ENCODE assay signal across 2 cellular contexts in the genomic region with DNA sequence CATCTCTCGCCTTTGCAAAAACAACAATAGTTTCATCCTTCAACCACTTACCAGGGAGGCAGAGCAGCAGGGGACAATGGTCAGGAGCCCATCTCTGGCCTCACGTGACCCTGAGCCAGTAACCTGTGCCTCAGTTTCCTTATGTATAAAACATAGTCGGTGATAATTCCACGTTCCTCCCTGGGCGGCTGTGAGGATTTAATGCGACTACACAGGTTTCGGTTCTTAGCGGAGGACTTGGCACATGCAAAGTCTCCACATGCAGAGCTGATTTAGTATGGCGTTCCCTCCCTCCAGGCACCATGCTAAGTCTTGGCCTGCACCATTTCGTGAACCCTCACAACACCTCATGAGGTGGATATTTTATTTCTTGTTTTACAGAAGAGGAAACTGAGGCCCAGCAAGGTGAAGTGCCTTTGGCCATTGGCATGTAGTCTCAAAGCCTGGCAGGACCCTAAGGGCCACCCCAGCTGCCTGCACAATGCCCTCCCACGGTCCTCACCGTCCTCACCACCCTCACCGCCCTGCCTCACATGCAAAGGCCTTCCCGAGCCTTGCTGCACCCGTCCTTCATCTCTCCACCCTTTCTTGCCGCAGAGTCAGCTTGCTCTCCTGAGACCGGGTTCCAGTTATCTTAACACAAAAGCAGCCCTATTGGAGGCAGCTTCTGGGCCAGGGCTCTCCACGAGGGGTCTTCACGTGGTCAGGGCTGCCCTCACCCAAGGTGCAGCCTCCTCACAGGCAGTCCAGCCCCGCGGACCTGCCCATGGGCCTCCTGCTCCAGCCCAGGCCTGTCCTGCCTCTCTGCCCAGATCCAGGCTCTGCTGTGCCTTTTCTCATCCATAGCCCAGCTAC.
TF ChIP-seq lines count a peak whose summit lies in the region.

No MANE protein-coding gene starts in this region.

TF ChIP-seq in IMR-90, 13 proteins besides CTCF, POLR2A, EP300 and RAD21:
- TF ChIP-seq SMC3 (IDR thresholded peaks at IDR 0.05; ENCODE audit: low read depth, low read length): no peak

TF ChIP-seq in K562, 482 proteins besides CTCF, POLR2A, EP300 and RAD21:
- no peak for TF ChIP-seq MTA2 (IDR thresholded peaks at IDR 0.05; ENCODE audit: low read depth)
- TF ChIP-seq BHLHE40 (IDR thresholded peaks at IDR 0.05; ENCODE audit: low read length): peak; percentile 41; the same call in 1 of the 2 replicates
- TF ChIP-seq, protein P1, sequence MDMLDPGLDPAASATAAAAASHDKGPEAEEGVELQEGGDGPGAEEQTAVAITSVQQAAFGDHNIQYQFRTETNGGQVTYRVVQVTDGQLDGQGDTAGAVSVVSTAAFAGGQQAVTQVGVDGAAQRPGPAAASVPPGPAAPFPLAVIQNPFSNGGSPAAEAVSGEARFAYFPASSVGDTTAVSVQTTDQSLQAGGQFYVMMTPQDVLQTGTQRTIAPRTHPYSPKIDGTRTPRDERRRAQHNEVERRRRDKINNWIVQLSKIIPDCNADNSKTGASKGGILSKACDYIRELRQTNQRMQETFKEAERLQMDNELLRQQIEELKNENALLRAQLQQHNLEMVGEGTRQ (CRISPR knock-in tag; IDR thresholded peaks at IDR 0.05): peak; percentile 44; the same call in 1 of the 2 replicates
